Comparison of ENCODE assay signal across 8 cellular contexts in the genomic region with DNA sequence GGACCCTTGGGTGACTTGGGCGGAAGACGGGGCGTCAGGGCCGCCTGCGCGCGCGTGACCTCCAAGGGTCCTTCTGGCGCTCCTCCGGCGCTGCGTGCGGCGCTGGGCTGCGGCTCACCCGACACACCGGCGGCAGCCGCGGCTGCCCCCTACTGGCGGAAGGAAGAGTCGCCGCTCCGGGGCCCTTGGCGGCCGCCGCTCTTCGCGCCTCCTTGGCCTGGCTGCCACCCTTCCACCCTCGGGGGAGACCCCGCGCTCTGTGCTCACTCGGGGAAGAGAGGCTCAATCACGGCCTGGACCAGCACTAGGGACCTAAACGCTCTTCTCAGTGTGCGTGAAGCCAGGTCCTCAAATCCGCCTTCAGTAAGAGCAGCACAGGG.
DNase-seq lines count a peak whose midpoint lies in the region; ATAC-seq and TF ChIP-seq lines count a peak whose summit lies in the region.

No MANE protein-coding gene starts in this region.

- TF ChIP-seq CTCF in MCF 10A (IDR thresholded peaks at IDR 0.05; ENCODE audit: unreplicated experiment) (peak; percentile 76), kidney epithelial cell (IDR thresholded peaks at IDR 0.05; ENCODE audit: insufficient read depth, low read length, poor library complexity, severe bottlenecking) (peak; percentile 43)

- BruUV-seq in MCF 10A (replicated peaks; lab: Mats Ljungman, UMichigan), result no TSS peak

- H3K36me3 ChIP-seq in kidney epithelial cell (ENCODE audit: control insufficient read depth, insufficient read depth, low read length), result no peaks in the 10 kb centered on the region

- H3K4me3 Mint-ChIP-seq in T-cell (peak overlapping the region; percentile 36 to 60 (median 45)), MCF 10A (ENCODE audit: unreplicated experiment) (peak overlapping the region; percentile 49)

- H3K4me3 ChIP-seq in kidney epithelial cell (ENCODE audit: low read depth, low read length), result peak overlapping the region; percentile 29

- no peak overlapping the region for H3K27ac Mint-ChIP-seq in T-cell
- no peak overlapping the region for H3K27ac Mint-ChIP-seq in MCF 10A (ENCODE audit: low read depth, unreplicated experiment)

- H3K4me1 Mint-ChIP-seq in T-cell (peaks cover 3 to 11% (median 6%) of the 10 kb centered on the region in 3 donors), MCF 10A (ENCODE audit: insufficient read depth, unreplicated experiment) (no peaks in the 10 kb centered on the region)

- DNase-seq in CD1c-positive myeloid dendritic cell (ENCODE audit: extremely low spot score) (peak; percentile 72), T-cell (peak in 28 of 34 experiments; percentile 6 to 48 (median 28)), MCF 10A (ENCODE audit: unreplicated experiment) (peak; percentile 50), kidney epithelial cell (ENCODE audit: low read depth) (no peak)
- DNase-seq in stimulated activated CD4-positive, alpha-beta T cell treated with anti-CD3 and anti-CD28 coated beads, Interleukin-15, amount 100 ng/mL, for 48 hours (ENCODE audit: low read depth in 2 of 2), result peak; percentile 34 to 55

- H3K27me3 ChIP-seq in kidney epithelial cell (ENCODE audit: control insufficient read depth, insufficient read depth, low read length), result peaks cover 19% of the 10 kb centered on the region

- POLR2A ChIA-PET in T-cell (lab: Charles Lee), result no interaction called here
- POLR2A ChIA-PET in MCF 10A (lab: Yijun Ruan, JAX), result no interaction called here

- H3K27me3 Mint-ChIP-seq in T-cell (peaks cover 40 to 64% of the 10 kb centered on the region in 2 donors), MCF 10A (ENCODE audit: insufficient read depth, unreplicated experiment) (peaks cover 63% of the 10 kb centered on the region)

- ATAC-seq in GM19351 (IDR thresholded peaks at IDR 0.05; ENCODE audit: unreplicated experiment) (peak; percentile 91), HG03439 (IDR thresholded peaks at IDR 0.05; ENCODE audit: unreplicated experiment) (peak; percentile 82), T-cell (replicated peaks in 1 of 4) (peak; percentile 66 to 71 (median 67)), HG03097 (IDR thresholded peaks at IDR 0.05; ENCODE audit: low FRiP score, unreplicated experiment) (no peak)

- intact Hi-C loops in MCF 10A (cut with micrococcal nuclease), result loop anchor here (5.0 kb wide), 2 partner anchors 251 to 1416 kb away; no protein-coding TSS in a partner anchor

- H3K36me3 Mint-ChIP-seq in T-cell (no peaks in the 10 kb centered on the region), MCF 10A (ENCODE audit: insufficient read depth, unreplicated experiment) (peaks cover 5% of the 10 kb centered on the region)

- H3K9me3 Mint-ChIP-seq in T-cell (no peaks in the 10 kb centered on the region), MCF 10A (ENCODE audit: unreplicated experiment) (no peaks in the 10 kb centered on the region)

- CTCF ChIA-PET in T-cell (lab: Charles Lee), result interaction anchor here in 1 of 2 donors (0.6 to 1.0 kb wide), 2 partner anchors 516 to 1348 kb away, joined by 3 read pairs; no protein-coding TSS in a partner anchor
- CTCF ChIA-PET in MCF 10A (lab: Yijun Ruan, JAX), result interaction anchor here (0.6 to 4.2 kb wide), 6 partner anchors 8 to 1778 kb away, joined by 3 to 28 read pairs (median 4); no protein-coding TSS in a partner anchor
